In the genomic region with DNA sequence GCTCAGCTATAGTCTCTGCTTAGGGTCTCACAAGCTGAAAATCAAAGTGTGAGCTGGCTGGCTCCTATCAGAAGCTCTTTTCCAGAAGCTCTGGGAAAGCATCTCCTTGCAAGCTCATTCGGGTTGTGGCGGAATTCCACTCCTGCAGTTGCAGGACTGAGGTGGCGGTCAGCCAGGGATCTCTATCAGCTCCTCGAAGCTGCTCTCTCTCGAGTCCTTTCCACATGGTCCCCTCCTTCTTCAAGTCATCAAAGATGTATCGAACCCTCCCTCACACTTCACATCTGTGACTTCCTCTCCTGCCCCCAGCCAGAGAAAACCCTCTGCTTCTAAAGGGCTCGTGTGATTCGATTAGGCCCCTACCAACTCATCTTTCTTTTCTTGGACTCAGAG, we compare ENCODE assay signal across 10 cellular contexts.
DNase-seq lines count a peak whose midpoint lies in the region; ATAC-seq, FAIRE-seq and TF ChIP-seq lines count a peak whose summit lies in the region.
"Had no signal": no experiment of that assay in that cellular context is flagged by ENCODE, and none has a peak within 500 bp of the region (broad histone marks: within the 10 kb centered on the region; RNA-seq: fewer than 3 reads in every experiment).

No MANE protein-coding gene starts in this region.

- no peak for DNase-seq in RWPE1 (ENCODE audit: low spot score)
- DNase-seq in H1 (ENCODE audit: low read depth in 1 of 2, low spot score in 2 of 2) = no peak
- DNase-seq in mesothelial cell of epicardium (ENCODE audit: low spot score in 2 of 2, unreplicated experiment in 2 of 2) = peak in 1 of 2 experiments; percentile 57
- DNase-seq in transverse colon = no peak
- no peak for DNase-seq in HCEC 1CT
- DNase-seq in A172 (ENCODE audit: low spot score) = no peak
- DNase-seq: NK-92 treated with Interleukin-12 subunit alpha and Interleukin-12 subunit beta, amount 100 ng/mL, for 24 hours had no signal

- ATAC-seq in GM18517 (IDR thresholded peaks at IDR 0.05; ENCODE audit: unreplicated experiment) (no peak), HG02973 (IDR thresholded peaks at IDR 0.05; ENCODE audit: unreplicated experiment) (no peak)

- peak overlapping the region; percentile 99 for H3K27ac Mint-ChIP-seq in mesothelial cell of epicardium

- no peaks in the 10 kb centered on the region for H4K20me1 ChIP-seq in H1 (replicated peaks in 1 of 2; ENCODE audit: control insufficient read depth in 1 of 2, insufficient read depth in 2 of 2, low read length in 2 of 2)

- WGBS in H1 (ENCODE audit: extremely low coverage in 1 of 2, insufficient coverage in 1 of 2, insufficient read length in 1 of 2, insufficient replicate concordance in 2 of 2, low coverage in 1 of 2, low lambda C conversion rate in 2 of 2, missing lambda C conversion rate in 1 of 2), 2 experiments = 91% methylated on average over 8 of the region's 8 CpGs; no CpG with 5 or more reads in 1 of the 2 experiments
- 47 to 71% methylated on average over 3 to 8 of the region's 8 CpGs for WGBS in transverse colon (ENCODE audit: low coverage in 1 of 2), 2 donors

- POLR2A ChIA-PET in RWPE1 (lab: Yijun Ruan, JAX; ENCODE audit: low non-redundant PET) (interaction anchor here (0.6 to 1.3 kb wide), 4 partner anchors 10 to 113 kb away, joined by 3 read pairs; no protein-coding TSS in a partner anchor), H1 (lab: Charles Lee; ENCODE audit: partially characterized antibody) (interaction anchor here (0.7 to 2.6 kb wide), 2 partner anchors 16 to 18 kb away, joined by 3 to 10 read pairs; no protein-coding TSS in a partner anchor)

- in situ Hi-C loops in transverse colon (cut with MboI; ENCODE audit: low pct_ligation_motif_present in 1 of 4, low pct_unique_long_range_greater_than_20kb in 1 of 4, low sequenced_read_pairs in 3 of 4) = no loop called here

- peaks cover 68% of the 10 kb centered on the region for H3K4me1 Mint-ChIP-seq in mesothelial cell of epicardium

- no peaks in the 10 kb centered on the region for H3K27me3 ChIP-seq in H1 (replicated peaks in 1 of 4; ENCODE audit: control insufficient read depth in 3 of 4, extremely low read depth in 1 of 4, insufficient read depth in 3 of 4, low read length in 3 of 4)
- no peaks in the 10 kb centered on the region for H3K27me3 ChIP-seq in transverse colon

- TF ChIP-seq RAD21 in H1 (IDR thresholded peaks at IDR 0.05 in 1 of 2, conservative IDR thresholded peaks at IDR 0.05 in 1 of 2; ENCODE audit: low read depth in 2 of 2, low read length in 2 of 2) = no peak

- H3K23ac ChIP-seq in H1 (ENCODE audit: insufficient read length) = no peak overlapping the region

- H2BK20ac ChIP-seq in H1 (ENCODE audit: low read length) = 0 out of 2 replicates have a peak overlapping the region, but pooled peaks have one; percentile 25

- peaks cover 0 to 16% (median 8%) of the 10 kb centered on the region in 4 experiments; a peak in 5 of 7 replicates for H3K4me1 ChIP-seq in H1 (replicated peaks in 1 of 4; ENCODE audit: control insufficient read depth in 3 of 4, insufficient read depth in 4 of 4, low read length in 3 of 4)
- peaks cover 40 to 60% (median 51%) of the 10 kb centered on the region in 4 donors for H3K4me1 ChIP-seq in transverse colon
- H3K4me1 ChIP-seq: HAP-1 had no signal

- no peak overlapping the region for H2AK5ac ChIP-seq in H1 (ENCODE audit: low read depth, low read length)

- peaks cover 2% of the 10 kb centered on the region for H3K36me3 Mint-ChIP-seq in mesothelial cell of epicardium

- peak overlapping the region; percentile 41; the same call in 1 of the 2 replicates for H2BK12ac ChIP-seq in H1 (ENCODE audit: low read depth, low read length)

- no peak overlapping the region for H3K56ac ChIP-seq in H1 (replicated peaks; ENCODE audit: insufficient read length, low read depth, low read length)

- H3K4me3 ChIP-seq in H1 (ENCODE audit: extremely low read depth in 1 of 4, insufficient read depth in 2 of 4, low read depth in 3 of 4, low read length in 4 of 4) = no peak overlapping the region
- H3K4me3 ChIP-seq in transverse colon = no peak overlapping the region
- H3K4me3 ChIP-seq: HAP-1 had no signal

- H4K5ac ChIP-seq in H1 (ENCODE audit: insufficient read length, low read depth, low read length) = no peak overlapping the region

- H3K23me2 ChIP-seq in H1 (ENCODE audit: low read depth, low read length) = 0 out of 2 replicates have a peak, but pooled peaks cover 2% of the 10 kb centered on the region

- TF ChIP-seq EP300 in H1 (IDR thresholded peaks at IDR 0.05; ENCODE audit: borderline replicate concordance in 1 of 2, low read depth in 2 of 2, low read length in 2 of 2) (no peak), transverse colon (IDR thresholded peaks at IDR 0.05; ENCODE audit: low read depth) (no peak)

- intact Hi-C loops in transverse colon (cut with DNase I; ENCODE audit: low total_unique reads) = no loop called here

- no peak overlapping the region for H4K8ac ChIP-seq in H1 (ENCODE audit: extremely low read depth, insufficient read depth, low read length)

- H3K36me3 ChIP-seq in H1 (ENCODE audit: control insufficient read depth in 2 of 4, insufficient read depth in 4 of 4, low read length in 3 of 4) = no peaks in the 10 kb centered on the region
- no peaks in the 10 kb centered on the region for H3K36me3 ChIP-seq in transverse colon
- H3K36me3 ChIP-seq: HAP-1 had no signal

- H3K14ac ChIP-seq in H1 (ENCODE audit: insufficient read length) = no peak overlapping the region

- 0 out of 2 replicates have a peak overlapping the region, but pooled peaks have one; percentile 63 for H3K18ac ChIP-seq in H1 (ENCODE audit: extremely low read depth, low read length)

- TF ChIP-seq CTCF in RWPE1 (conservative IDR thresholded peaks at IDR 0.05; ENCODE audit: low read depth) (no peak), H1 (IDR thresholded peaks at IDR 0.05; ENCODE audit: control extremely low read depth in 1 of 3, insufficient read depth in 1 of 3, low read depth in 1 of 3, low read length in 3 of 3) (no peak), mesothelial cell of epicardium (IDR thresholded peaks at IDR 0.05; ENCODE audit: unreplicated experiment) (no peak), transverse colon (IDR thresholded peaks at IDR 0.05) (no peak)

- H2BK15ac ChIP-seq in H1 (ENCODE audit: low read length) = no peak overlapping the region

- no peak overlapping the region for H3K4me2 ChIP-seq in H1 (ENCODE audit: insufficient read depth in 1 of 2, low read depth in 2 of 2, low read length in 2 of 2)

- H3K9me3 Mint-ChIP-seq in mesothelial cell of epicardium = peaks cover 2% of the 10 kb centered on the region

- H3K79me2 ChIP-seq in H1 (ENCODE audit: control insufficient read depth in 1 of 2, insufficient read depth in 2 of 2, low read length in 2 of 2) = no peaks in the 10 kb centered on the region

- peak overlapping the region; percentile 6 for H4K91ac ChIP-seq in H1 (replicated peaks; ENCODE audit: insufficient read length, low read length)

- H3K79me1 ChIP-seq in H1 (ENCODE audit: low read depth, low read length) = no peaks in the 10 kb centered on the region

- no peaks in the 10 kb centered on the region for H3K9me3 ChIP-seq in H1 (ENCODE audit: insufficient read depth in 2 of 2, low read depth in 1 of 2, low read length in 1 of 2)
- H3K9me3 ChIP-seq in transverse colon = no peaks in the 10 kb centered on the region
- H3K9me3 ChIP-seq: HAP-1 had no signal

- no peaks in the 10 kb centered on the region for H3K27me3 Mint-ChIP-seq in mesothelial cell of epicardium (ENCODE audit: low read depth)

- H2BK120ac ChIP-seq in H1 (replicated peaks; ENCODE audit: low read depth, low read length) = no peak overlapping the region

- H3K4me3 Mint-ChIP-seq in mesothelial cell of epicardium = no peak overlapping the region

- FAIRE-seq in H1 (lab: Jason Lieb, UNC) = no peak

- H3K4ac ChIP-seq in H1 (replicated peaks; ENCODE audit: insufficient read length, low read depth, low read length) = no peak overlapping the region

- peak overlapping the region; percentile 100 for H3K27ac ChIP-seq in RWPE1
- H3K27ac ChIP-seq in H1 (ENCODE audit: low read depth, low read length) = no peak overlapping the region
- H3K27ac ChIP-seq in transverse colon = peak overlapping the region; percentile 81 to 89 (median 84)

- no peak overlapping the region for H2BK5ac ChIP-seq in H1 (ENCODE audit: low read depth, low read length)

- H3K9ac ChIP-seq in H1 (replicated peaks in 1 of 4; ENCODE audit: extremely low read depth in 1 of 4, low read depth in 3 of 4, low read length in 3 of 4) = no peak overlapping the region

- CTCF ChIA-PET in RWPE1 (lab: Yijun Ruan, JAX) (no interaction called here), H1 (lab: Charles Lee; ENCODE audit: partially characterized antibody) (interaction anchor here (1.0 to 1.4 kb wide), 3 partner anchors 11 to 18 kb away, joined by 3 read pairs; no protein-coding TSS in a partner anchor)

- no peak overlapping the region for H2AFZ ChIP-seq in H1 (ENCODE audit: low read length)

- TF ChIP-seq POLR2A in H1 (IDR thresholded peaks at IDR 0.05; ENCODE audit: control extremely low read depth in 1 of 2, low read depth in 2 of 2, low read length in 2 of 2) (no peak), transverse colon (IDR thresholded peaks at IDR 0.05) (no peak)

TF ChIP-seq in H1, 55 proteins besides CTCF, POLR2A, EP300 and RAD21 (continues in another document):
- TF ChIP-seq RFX5 (IDR thresholded peaks at IDR 0.05; ENCODE audit: borderline replicate concordance, low read depth, low read length) (no peak), JUND (IDR thresholded peaks at IDR 0.05; ENCODE audit: low read length) (no peak), SIX5 (IDR thresholded peaks at IDR 0.05; ENCODE audit: low read depth, low read length) (no peak), SP4 (IDR thresholded peaks at IDR 0.05; ENCODE audit: low read length) (no peak), SIRT6 (IDR thresholded peaks at IDR 0.05; ENCODE audit: low read length) (no peak), CBX5 (IDR thresholded peaks at IDR 0.05; ENCODE audit: low read depth, low read length) (no peak), GABPA (IDR thresholded peaks at IDR 0.05; ENCODE audit: borderline replicate concordance, insufficient read depth, low read length) (no peak), JUN (IDR thresholded peaks at IDR 0.05; ENCODE audit: low read depth, low read length) (no peak), KDM4A (IDR thresholded peaks at IDR 0.05; ENCODE audit: low read depth, low read length, severe bottlenecking) (no peak), ZNF274 (IDR thresholded peaks at IDR 0.05; ENCODE audit: borderline replicate concordance, extremely low read depth, low read length) (no peak), MAFK (IDR thresholded peaks at IDR 0.05; ENCODE audit: low read depth, low read length) (no peak), YY1 (IDR thresholded peaks at IDR 0.05; ENCODE audit: low read depth, low read length) (no peak)
- TF ChIP-seq, protein P1, sequence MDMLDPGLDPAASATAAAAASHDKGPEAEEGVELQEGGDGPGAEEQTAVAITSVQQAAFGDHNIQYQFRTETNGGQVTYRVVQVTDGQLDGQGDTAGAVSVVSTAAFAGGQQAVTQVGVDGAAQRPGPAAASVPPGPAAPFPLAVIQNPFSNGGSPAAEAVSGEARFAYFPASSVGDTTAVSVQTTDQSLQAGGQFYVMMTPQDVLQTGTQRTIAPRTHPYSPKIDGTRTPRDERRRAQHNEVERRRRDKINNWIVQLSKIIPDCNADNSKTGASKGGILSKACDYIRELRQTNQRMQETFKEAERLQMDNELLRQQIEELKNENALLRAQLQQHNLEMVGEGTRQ (IDR thresholded peaks at IDR 0.05; ENCODE audit: low read length) = no peak
